In the genomic region with DNA sequence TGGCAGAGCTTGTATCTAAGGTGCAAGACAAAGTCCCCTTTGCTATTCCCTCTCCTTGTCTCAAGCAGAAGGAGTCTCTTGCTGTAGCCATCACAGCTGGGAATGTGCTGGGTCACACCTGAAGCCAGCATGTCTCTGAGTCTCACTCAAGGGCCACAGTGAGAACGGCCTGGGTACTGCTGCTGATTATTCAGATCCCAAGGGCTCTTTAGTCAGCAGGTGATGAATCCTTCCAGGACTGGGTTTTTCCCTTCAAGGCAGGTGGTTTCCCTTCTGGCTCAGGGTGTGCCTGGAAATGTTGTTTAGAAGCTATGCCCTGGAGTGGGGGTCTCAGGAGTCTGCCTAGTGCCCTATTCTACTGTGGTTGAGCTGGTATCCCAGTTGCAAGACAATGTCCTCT, we compare ENCODE assay signal across 23 cellular contexts.
"Had no signal": no experiment of that assay in that cellular context is flagged by ENCODE, and none has a peak within 500 bp of the region (broad histone marks: within the 10 kb centered on the region; RNA-seq: fewer than 3 reads in every experiment).

No MANE protein-coding gene starts in this region.

- ATAC-seq: activated T-cell treated with anti-CD3 and anti-CD28 coated beads, Interleukin-2, amount 50 U/mL, for 72 hours; natural killer cell treated with Interleukin-12 subunit alpha and Interleukin-12 subunit beta and Interleukin-15 and Interleukin-18, amount 100 ng/mL, for 72 hours; psoas muscle; WTC11 had no signal

- H3K4me1 ChIP-seq: psoas muscle, right atrium auricular region had no signal

- H3K27me3 ChIP-seq: cardiac muscle cell, neutrophil, ovary, right atrium auricular region, thyroid gland had no signal

- H3K4me3 Mint-ChIP-seq: activated T-cell treated with anti-CD3 and anti-CD28 coated beads, Interleukin-2, amount 50 U/mL, for 72 hours; memory B cell; natural killer cell treated with Interleukin-12 subunit alpha and Interleukin-12 subunit beta and Interleukin-15 and Interleukin-18, amount 100 ng/mL, for 72 hours; stimulated activated naive CD8-positive, alpha-beta T cell treated with anti-CD3 and anti-CD28 coated beads, Interleukin-15, Interleukin-2, amounts not matched to agents 100 ng/mL and 50 ng/mL, for 24 hours; WTC11 had no signal

- H3K27me3 Mint-ChIP-seq: memory B cell; stimulated activated naive CD8-positive, alpha-beta T cell treated with anti-CD3 and anti-CD28 coated beads, Interleukin-15, Interleukin-2, amounts not matched to agents 100 ng/mL and 50 ng/mL, for 24 hours had no signal

- H3K27ac Mint-ChIP-seq: activated naive CD4-positive, alpha-beta T cell treated with anti-CD3 and anti-CD28 coated beads, Interleukin-2, amount 50 U/mL, for 72 hours; activated T-cell treated with anti-CD3 and anti-CD28 coated beads, Interleukin-2, amount 50 U/mL, for 72 hours; memory B cell; natural killer cell treated with Interleukin-12 subunit alpha and Interleukin-12 subunit beta and Interleukin-15 and Interleukin-18, amount 100 ng/mL, for 72 hours; stimulated activated naive CD8-positive, alpha-beta T cell treated with anti-CD3 and anti-CD28 coated beads, Interleukin-15, Interleukin-2, amounts not matched to agents 100 ng/mL and 50 ng/mL, for 24 hours; WTC11 had no signal

- H3K27ac ChIP-seq: cardiac muscle cell, neutrophil, ovary, psoas muscle, right atrium auricular region, thyroid gland had no signal

- DNase-seq: activated CD4-positive, alpha-beta T cell treated with anti-CD3 and anti-CD28 coated beads, Interleukin-2, amount 50 U/mL, for 4 hours; activated gamma-delta T cell; activated T-cell treated with anti-CD3 and anti-CD28 coated beads, Interleukin-2, amount 50 U/mL, for 72 hours; amniotic stem cell; cortex of kidney; foreskin melanocyte; glutamatergic neuron; hippocampal formation; ovary; stimulated activated CD4-positive, alpha-beta T cell treated with anti-CD3 and anti-CD28 coated beads, Interleukin-12 subunit alpha, Interleukin-12 subunit beta, amount 100 ng/mL, for 4 hours; stimulated activated CD4-positive, alpha-beta T cell treated with anti-CD3 and anti-CD28 coated beads, Interleukin-4, amount 100 ng/mL, for 4 hours; substantia nigra; T-helper 9 cell had no signal

- H3K4me3 ChIP-seq: cardiac muscle cell, ovary, psoas muscle, right atrium auricular region, thyroid gland had no signal

- H3K36me3 ChIP-seq: cardiac muscle cell, neutrophil, ovary, right atrium auricular region, thyroid gland had no signal

- H3K9me3 ChIP-seq: neutrophil, ovary, thyroid gland had no signal

- H3K4me1 Mint-ChIP-seq: memory B cell had no signal
